ENCODE assay signal across 1 cellular context in genomic region chr19:10565567-10566407, GRCh38.
TF ChIP-seq lines count a peak whose summit lies in the region.

Gene KRI1, minus strand, starts transcription at chr19:10566010. Its CDS starts 11 bp downstream, at chr19:10565999.

TF ChIP-seq in HepG2, 621 proteins besides CTCF, POLR2A, EP300 and RAD21 (continued from another document and continues in another):
- peak; percentile 94 for TF ChIP-seq ZNF407 (CRISPR knock-in tag; IDR thresholded peaks at IDR 0.05; ENCODE audit: not compliant biosample characterization)
- peak; percentile 97; the same call in 1 of the 2 replicates for TF ChIP-seq ZNF224 (CRISPR knock-in tag; IDR thresholded peaks at IDR 0.05)
- no peak for TF ChIP-seq ZNF333 (CRISPR knock-in tag; IDR thresholded peaks at IDR 0.05; ENCODE audit: borderline replicate concordance)
- peak; percentile 38; the same call in 1 of the 2 replicates for TF ChIP-seq ZNF503 (CRISPR knock-in tag; IDR thresholded peaks at IDR 0.05)
- no peak for TF ChIP-seq NCOA1 (CRISPR knock-in tag; IDR thresholded peaks at IDR 0.05)
- TF ChIP-seq RERE (CRISPR knock-in tag; IDR thresholded peaks at IDR 0.05; ENCODE audit: low read depth), result no peak
- peak; percentile 78 for TF ChIP-seq MEIS2 (CRISPR knock-in tag; IDR thresholded peaks at IDR 0.05)
- no peak for TF ChIP-seq ZNF674 (CRISPR knock-in tag; IDR thresholded peaks at IDR 0.05; ENCODE audit: low read depth)
- no peak for TF ChIP-seq MBD4 (IDR thresholded peaks at IDR 0.05; ENCODE audit: borderline replicate concordance, low read length)
- no peak for TF ChIP-seq ZFP36 (IDR thresholded peaks at IDR 0.05; ENCODE audit: borderline replicate concordance, low read depth, low read length, partially characterized antibody)
- TF ChIP-seq ZNF317 (CRISPR knock-in tag; IDR thresholded peaks at IDR 0.05), result no peak
- TF ChIP-seq AKAP8 (CRISPR knock-in tag; IDR thresholded peaks at IDR 0.05), result peak; percentile 84
- TF ChIP-seq ZNF331 (CRISPR knock-in tag; IDR thresholded peaks at IDR 0.05), result peak; percentile 95
- peak; percentile 97 for TF ChIP-seq SRY (CRISPR knock-in tag; IDR thresholded peaks at IDR 0.05)
- TF ChIP-seq SP5 (CRISPR knock-in tag; IDR thresholded peaks at IDR 0.05; ENCODE audit: borderline replicate concordance, low read depth), result peak; percentile 74
- TF ChIP-seq ZSCAN22 (CRISPR knock-in tag; IDR thresholded peaks at IDR 0.05), result no peak
- TF ChIP-seq MTERF4 (CRISPR knock-in tag; IDR thresholded peaks at IDR 0.05), result no peak; the same call in none of the 2 replicates
- no peak for TF ChIP-seq TERF1 (CRISPR knock-in tag; IDR thresholded peaks at IDR 0.05)
- 0 out of 2 replicates have a peak, but pooled peaks have one; percentile 33 for TF ChIP-seq GATA4 (IDR thresholded peaks at IDR 0.05; ENCODE audit: borderline replicate concordance, low read depth)
- no peak for TF ChIP-seq NPAS2 (CRISPR knock-in tag; IDR thresholded peaks at IDR 0.05; ENCODE audit: borderline replicate concordance)
- no peak for TF ChIP-seq ZNF121 (CRISPR knock-in tag; IDR thresholded peaks at IDR 0.05)
- TF ChIP-seq ZFP36L1 (CRISPR knock-in tag; IDR thresholded peaks at IDR 0.05), result peak; percentile 85; the same call in 1 of the 2 replicates
- peak; percentile 96 for TF ChIP-seq ZNF430 (CRISPR knock-in tag; IDR thresholded peaks at IDR 0.05)
- peak; percentile 97; the same call in 1 of the 2 replicates for TF ChIP-seq KDM5B (CRISPR knock-in tag; IDR thresholded peaks at IDR 0.05; ENCODE audit: borderline replicate concordance)
- peak; percentile 88; the same call in 1 of the 2 replicates for TF ChIP-seq NR0B2 (CRISPR knock-in tag; IDR thresholded peaks at IDR 0.05)
- TF ChIP-seq ZNF770 (CRISPR knock-in tag; IDR thresholded peaks at IDR 0.05), result no peak
- peak; percentile 86 to 88; a peak in 3 of 4 replicates for TF ChIP-seq HMGXB4 (CRISPR knock-in tag; IDR thresholded peaks at IDR 0.05; ENCODE audit: borderline replicate concordance in 1 of 2, low read depth in 1 of 2)
- peak; percentile 80; the same call in 1 of the 2 replicates for TF ChIP-seq YEATS2 (CRISPR knock-in tag; IDR thresholded peaks at IDR 0.05; ENCODE audit: borderline replicate concordance)
- no peak for TF ChIP-seq HOXA7 (CRISPR knock-in tag; IDR thresholded peaks at IDR 0.05)
- TF ChIP-seq ZNF766 (CRISPR knock-in tag; IDR thresholded peaks at IDR 0.05; ENCODE audit: borderline replicate concordance), result peak; percentile 96
